ENCODE assay signal across 31 cellular contexts in the genomic region with DNA sequence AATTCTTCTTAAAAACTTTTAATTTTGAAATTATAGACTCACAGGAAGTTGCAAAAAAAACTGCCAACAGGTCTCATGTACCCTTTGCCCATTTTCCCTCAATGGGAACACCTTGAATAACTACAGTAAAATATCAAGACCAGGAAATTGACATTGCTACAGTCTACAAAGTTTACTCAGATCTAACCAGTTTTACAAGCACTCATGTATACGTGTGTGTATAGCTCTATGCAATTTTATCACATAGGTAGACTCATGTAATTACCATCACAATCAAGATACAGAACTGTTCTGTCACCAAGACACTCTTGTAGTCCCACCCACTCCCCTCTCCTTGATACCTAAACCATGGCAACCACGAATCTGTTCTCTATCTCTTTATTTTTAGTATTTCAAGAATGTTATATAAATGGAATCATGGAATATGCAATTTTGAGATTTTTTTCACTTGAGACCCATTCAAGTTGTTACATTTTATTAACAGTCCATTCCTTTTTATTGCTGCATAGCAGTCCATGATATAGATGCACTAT.
"Had no signal": no experiment of that assay in that cellular context is flagged by ENCODE, and none has a peak within 500 bp of the region (broad histone marks: within the 10 kb centered on the region; RNA-seq: fewer than 3 reads in every experiment).

No MANE protein-coding gene starts in this region.

- H3K36me3 ChIP-seq: cardiac muscle cell, ovary, upper lobe of right lung, WERI-Rb-1 had no signal

- FAIRE-seq: endothelial cell of umbilical vein, frontal cortex had no signal

- H3K4me3 ChIP-seq: ascending aorta, cardiac muscle cell, coronary artery, ovary, skin epidermis, upper lobe of right lung had no signal

- H3K9me3 ChIP-seq: ascending aorta, ovary, upper lobe of right lung had no signal

- H3K27ac Mint-ChIP-seq: activated naive CD4-positive, alpha-beta T cell treated with anti-CD3 and anti-CD28 coated beads, Interleukin-2, amount 50 U/mL, for 72 hours; brain; stimulated activated naive CD8-positive, alpha-beta T cell treated with anti-CD3 and anti-CD28 coated beads, Interleukin-15, amount 100 ng/mL, for 72 hours; T-helper 1 cell treated with Interleukin-12 subunit alpha and Interleukin-12 subunit beta and Interleukin-4 antibody, amounts not matched to agents 30 μg/mL and 1 μg/mL, for 36 hours had no signal

- DNase-seq: activated CD4-positive, alpha-beta T cell treated with anti-CD3 and anti-CD28 coated beads for 48 hours; activated CD4-positive, alpha-beta T cell treated with anti-CD3 and anti-CD28 coated beads, Interleukin-2, amount 50 U/mL, for 48 hours; activated CD8-positive, alpha-beta memory T cell treated with anti-CD3 and anti-CD28 coated beads, Interleukin-2, amount 50 U/mL, for 48 hours; activated naive CD4-positive, alpha-beta T cell; activated T-cell treated with anti-CD3 and anti-CD28 coated beads, Interleukin-2, amount 50 U/mL, for 4 hours; cerebellar nuclear complex; dorsolateral prefrontal cortex; effector memory CD4-positive, alpha-beta T cell; islet precursor cell; left ventricle myocardium superior; ovary; retina; stimulated activated CD4-positive, alpha-beta T cell treated with anti-CD3 and anti-CD28 coated beads, Interleukin-12 subunit alpha, Interleukin-12 subunit beta, amount 100 ng/mL, for 4 hours; stimulated activated CD4-positive, alpha-beta T cell treated with anti-CD3 and anti-CD28 coated beads, Interleukin-4, amount 100 ng/mL, for 1 hour; stimulated activated naive CD8-positive, alpha-beta T cell treated with anti-CD3 and anti-CD28 coated beads, Interleukin-15, amount 100 ng/mL, for 72 hours; substantia nigra; T1000; upper lobe of right lung; WERI-Rb-1 had no signal

- H3K9me3 Mint-ChIP-seq: activated T-cell treated with anti-CD3 and anti-CD28 coated beads, Interleukin-2, amount 50 U/mL, for 4 hours; brain; T-helper 1 cell treated with Interleukin-12 subunit alpha and Interleukin-12 subunit beta and Interleukin-4 antibody, amounts not matched to agents 30 μg/mL and 1 μg/mL, for 36 hours had no signal

- H3K27me3 ChIP-seq: ascending aorta, cardiac muscle cell, dorsolateral prefrontal cortex, ovary, upper lobe of right lung had no signal

- ATAC-seq: activated CD4-positive, CD25-positive, alpha-beta regulatory T cell treated with anti-CD3 and anti-CD28 coated beads, Interleukin-2, amount 50 U/mL, for 24 hours; activated T-cell treated with anti-CD3 and anti-CD28 coated beads, Interleukin-2, amount 50 U/mL, for 4 hours; left ventricle myocardium superior; sciatic nerve; stimulated activated naive CD8-positive, alpha-beta T cell treated with anti-CD3 and anti-CD28 coated beads, Interleukin-15, amount 100 ng/mL, for 72 hours; upper lobe of right lung had no signal

- H3K27me3 Mint-ChIP-seq: progenitor cell of endocrine pancreas; stimulated activated naive CD8-positive, alpha-beta T cell treated with anti-CD3 and anti-CD28 coated beads, Interleukin-15, amount 100 ng/mL, for 72 hours had no signal

- H3K27ac ChIP-seq: ascending aorta, cardiac muscle cell, coronary artery, ovary, upper lobe of right lung, WERI-Rb-1 had no signal

- H3K4me3 Mint-ChIP-seq: activated T-cell treated with anti-CD3 and anti-CD28 coated beads, Interleukin-2, amount 50 U/mL, for 4 hours; brain; T-helper 1 cell treated with Interleukin-12 subunit alpha and Interleukin-12 subunit beta and Interleukin-4 antibody, amounts not matched to agents 30 μg/mL and 1 μg/mL, for 36 hours had no signal
